Comparison of ENCODE assay signal across 1 cellular context in the genomic region with DNA sequence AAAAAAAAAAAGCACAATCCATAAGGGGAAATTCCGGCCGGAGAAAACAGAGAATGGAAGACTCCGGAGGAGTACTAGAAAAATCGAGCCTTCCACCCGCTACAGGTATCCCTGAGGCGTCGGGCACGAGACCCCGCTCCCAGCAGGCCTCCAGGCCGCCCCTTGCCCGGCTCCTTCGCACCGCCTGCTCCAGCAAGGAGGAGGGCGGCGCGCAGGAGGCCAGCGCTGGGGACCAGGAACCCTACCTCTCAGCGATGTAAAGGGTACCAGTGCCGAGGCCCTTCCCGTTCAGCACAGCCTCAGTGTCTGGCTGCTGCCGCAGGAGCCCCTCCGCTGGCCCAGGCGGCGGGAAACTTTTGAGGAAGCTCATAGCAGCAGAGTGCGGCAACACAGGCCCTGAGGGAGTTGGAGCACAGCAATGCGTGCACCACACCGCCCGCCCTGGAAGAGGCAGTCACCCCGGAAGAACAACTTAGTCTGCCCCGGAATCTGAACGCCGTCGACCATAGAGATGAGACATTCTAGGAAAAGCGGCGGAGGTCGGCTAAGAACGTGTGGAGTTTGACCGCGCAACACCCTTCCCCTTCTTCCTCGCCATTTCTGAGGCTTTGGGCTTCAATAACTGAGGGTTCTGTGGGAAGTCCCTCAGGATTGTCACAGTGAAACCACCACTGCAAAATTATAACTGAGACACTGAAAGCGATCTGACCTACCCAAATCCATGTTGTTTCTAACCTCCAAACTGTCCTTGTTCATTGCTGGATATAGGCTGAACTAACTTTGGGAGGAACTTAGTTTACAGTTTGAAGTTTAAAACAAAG.
TF ChIP-seq lines count a peak whose summit lies in the region.

TSS of gene CLNS1A (minus strand) at position 450 of the 821 bp plus-strand sequence. CDS start at position 370, 80 bp downstream.

TF ChIP-seq in K562, 482 proteins besides CTCF, POLR2A, EP300 and RAD21 (continued from another document and continues in another):
- no peak for TF ChIP-seq ZBTB33 (CRISPR knock-in tag; IDR thresholded peaks at IDR 0.05)
- no peak for TF ChIP-seq ZNF217 (CRISPR knock-in tag; IDR thresholded peaks at IDR 0.05)
- TF ChIP-seq ZNF589 (CRISPR knock-in tag; IDR thresholded peaks at IDR 0.05; ENCODE audit: low read depth) = no peak
- TF ChIP-seq IFI16 (CRISPR knock-in tag; IDR thresholded peaks at IDR 0.05) = no peak
- TF ChIP-seq, protein P1, sequence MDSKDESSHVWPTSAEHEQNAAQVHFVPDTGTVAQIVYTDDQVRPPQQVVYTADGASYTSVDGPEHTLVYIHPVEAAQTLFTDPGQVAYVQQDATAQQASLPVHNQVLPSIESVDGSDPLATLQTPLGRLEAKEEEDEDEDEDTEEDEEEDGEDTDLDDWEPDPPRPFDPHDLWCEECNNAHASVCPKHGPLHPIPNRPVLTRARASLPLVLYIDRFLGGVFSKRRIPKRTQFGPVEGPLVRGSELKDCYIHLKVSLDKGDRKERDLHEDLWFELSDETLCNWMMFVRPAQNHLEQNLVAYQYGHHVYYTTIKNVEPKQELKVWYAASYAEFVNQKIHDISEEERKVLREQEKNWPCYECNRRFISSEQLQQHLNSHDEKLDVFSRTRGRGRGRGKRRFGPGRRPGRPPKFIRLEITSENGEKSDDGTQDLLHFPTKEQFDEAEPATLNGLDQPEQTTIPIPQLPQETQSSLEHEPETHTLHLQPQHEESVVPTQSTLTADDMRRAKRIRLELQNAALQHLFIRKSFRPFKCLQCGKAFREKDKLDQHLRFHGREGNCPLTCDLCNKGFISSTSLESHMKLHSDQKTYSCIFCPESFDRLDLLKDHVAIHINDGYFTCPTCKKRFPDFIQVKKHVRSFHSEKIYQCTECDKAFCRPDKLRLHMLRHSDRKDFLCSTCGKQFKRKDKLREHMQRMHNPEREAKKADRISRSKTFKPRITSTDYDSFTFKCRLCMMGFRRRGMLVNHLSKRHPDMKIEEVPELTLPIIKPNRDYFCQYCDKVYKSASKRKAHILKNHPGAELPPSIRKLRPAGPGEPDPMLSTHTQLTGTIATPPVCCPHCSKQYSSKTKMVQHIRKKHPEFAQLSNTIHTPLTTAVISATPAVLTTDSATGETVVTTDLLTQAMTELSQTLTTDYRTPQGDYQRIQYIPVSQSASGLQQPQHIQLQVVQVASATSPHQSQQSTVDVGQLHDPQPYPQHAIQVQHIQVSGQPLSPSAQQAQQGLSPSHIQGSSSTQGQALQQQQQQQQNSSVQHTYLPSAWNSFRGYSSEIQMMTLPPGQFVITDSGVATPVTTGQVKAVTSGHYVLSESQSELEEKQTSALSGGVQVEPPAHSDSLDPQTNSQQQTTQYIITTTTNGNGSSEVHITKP (IDR thresholded peaks at IDR 0.05; ENCODE audit: partially characterized antibody) = peak; percentile 82
- TF ChIP-seq SOX6 (IDR thresholded peaks at IDR 0.05) = peak; percentile 55; the same call in 1 of the 2 replicates
- no peak for TF ChIP-seq ZNF644 (tag; IDR thresholded peaks at IDR 0.05; ENCODE audit: low read depth)
- TF ChIP-seq ZNF707 (CRISPR knock-in tag; conservative IDR thresholded peaks at IDR 0.05) = no peak
- TF ChIP-seq ZNF639 (CRISPR knock-in tag; conservative IDR thresholded peaks at IDR 0.05 in 1 of 2, IDR thresholded peaks at IDR 0.05 in 1 of 2) = peak in 1 of 2 experiments; percentile 66; a peak in 1 of 4 replicates
- TF ChIP-seq ZNF384 (IDR thresholded peaks at IDR 0.05; ENCODE audit: low read depth, low read length) = no peak
- TF ChIP-seq, protein P2, sequence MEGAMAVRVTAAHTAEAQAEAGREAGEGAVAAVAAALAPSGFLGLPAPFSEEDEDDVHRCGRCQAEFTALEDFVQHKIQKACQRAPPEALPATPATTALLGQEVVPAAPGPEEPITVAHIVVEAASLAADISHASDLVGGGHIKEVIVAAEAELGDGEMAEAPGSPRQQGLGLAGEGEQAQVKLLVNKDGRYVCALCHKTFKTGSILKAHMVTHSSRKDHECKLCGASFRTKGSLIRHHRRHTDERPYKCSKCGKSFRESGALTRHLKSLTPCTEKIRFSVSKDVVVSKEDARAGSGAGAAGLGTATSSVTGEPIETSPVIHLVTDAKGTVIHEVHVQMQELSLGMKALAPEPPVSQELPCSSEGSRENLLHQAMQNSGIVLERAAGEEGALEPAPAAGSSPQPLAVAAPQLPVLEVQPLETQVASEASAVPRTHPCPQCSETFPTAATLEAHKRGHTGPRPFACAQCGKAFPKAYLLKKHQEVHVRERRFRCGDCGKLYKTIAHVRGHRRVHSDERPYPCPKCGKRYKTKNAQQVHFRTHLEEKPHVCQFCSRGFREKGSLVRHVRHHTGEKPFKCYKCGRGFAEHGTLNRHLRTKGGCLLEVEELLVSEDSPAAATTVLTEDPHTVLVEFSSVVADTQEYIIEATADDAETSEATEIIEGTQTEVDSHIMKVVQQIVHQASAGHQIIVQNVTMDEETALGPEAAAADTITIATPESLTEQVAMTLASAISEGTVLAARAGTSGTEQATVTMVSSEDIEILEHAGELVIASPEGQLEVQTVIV (CRISPR knock-in tag; IDR thresholded peaks at IDR 0.05; ENCODE audit: borderline replicate concordance) = no peak
- no peak for TF ChIP-seq ZNF778 (CRISPR knock-in tag; IDR thresholded peaks at IDR 0.05)
- TF ChIP-seq NFYB (IDR thresholded peaks at IDR 0.05; ENCODE audit: extremely low read depth, insufficient read length) = no peak
- TF ChIP-seq ZNF347 (CRISPR knock-in tag; IDR thresholded peaks at IDR 0.05; ENCODE audit: low read depth) = no peak
- TF ChIP-seq, protein P3, sequence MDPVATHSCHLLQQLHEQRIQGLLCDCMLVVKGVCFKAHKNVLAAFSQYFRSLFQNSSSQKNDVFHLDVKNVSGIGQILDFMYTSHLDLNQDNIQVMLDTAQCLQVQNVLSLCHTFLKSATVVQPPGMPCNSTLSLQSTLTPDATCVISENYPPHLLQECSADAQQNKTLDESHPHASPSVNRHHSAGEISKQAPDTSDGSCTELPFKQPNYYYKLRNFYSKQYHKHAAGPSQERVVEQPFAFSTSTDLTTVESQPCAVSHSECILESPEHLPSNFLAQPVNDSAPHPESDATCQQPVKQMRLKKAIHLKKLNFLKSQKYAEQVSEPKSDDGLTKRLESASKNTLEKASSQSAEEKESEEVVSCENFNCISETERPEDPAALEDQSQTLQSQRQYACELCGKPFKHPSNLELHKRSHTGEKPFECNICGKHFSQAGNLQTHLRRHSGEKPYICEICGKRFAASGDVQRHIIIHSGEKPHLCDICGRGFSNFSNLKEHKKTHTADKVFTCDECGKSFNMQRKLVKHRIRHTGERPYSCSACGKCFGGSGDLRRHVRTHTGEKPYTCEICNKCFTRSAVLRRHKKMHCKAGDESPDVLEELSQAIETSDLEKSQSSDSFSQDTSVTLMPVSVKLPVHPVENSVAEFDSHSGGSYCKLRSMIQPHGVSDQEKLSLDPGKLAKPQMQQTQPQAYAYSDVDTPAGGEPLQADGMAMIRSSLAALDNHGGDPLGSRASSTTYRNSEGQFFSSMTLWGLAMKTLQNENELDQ (CRISPR knock-in tag; IDR thresholded peaks at IDR 0.05; ENCODE audit: borderline replicate concordance) = 0 out of 2 replicates have a peak, but pooled peaks have one; percentile 22
- peak; percentile 88 for TF ChIP-seq MGA (IDR thresholded peaks at IDR 0.05)
- no peak for TF ChIP-seq NUFIP1 (IDR thresholded peaks at IDR 0.05; ENCODE audit: partially characterized antibody)
- 0 out of 2 replicates have a peak, but pooled peaks have one; percentile 4 for TF ChIP-seq HBP1 (CRISPR knock-in tag; IDR thresholded peaks at IDR 0.05)
